8 cellular contexts compared by ENCODE assay signal in genomic region chr5:160260881-160261815, GRCh38. TPM values are rescaled to one million over a fixed set of nuclear protein-coding genes. Genes with fewer than 3 reads are reported as not detected.
DNase-seq lines count a peak whose midpoint lies in the region; ATAC-seq and TF ChIP-seq lines count a peak whose summit lies in the region.

No MANE protein-coding gene starts in this region.

- H3K36me3 Mint-ChIP-seq in neural crest cell (ENCODE audit: low read depth) = peaks cover 16% of the 10 kb centered on the region
- no peaks in the 10 kb centered on the region for H3K36me3 Mint-ChIP-seq in activated T-cell treated with anti-CD3 and anti-CD28 coated beads, Interleukin-2, amount 50 U/mL, for 24 hours (ENCODE audit: low read depth)
- no peaks in the 10 kb centered on the region for H3K36me3 Mint-ChIP-seq in CD4-positive, alpha-beta T cell (ENCODE audit: low read depth)

- peak; percentile 63 for ATAC-seq in GM18505 (IDR thresholded peaks at IDR 0.05; ENCODE audit: unreplicated experiment)
- peak; percentile 57 for ATAC-seq in HG03378 (IDR thresholded peaks at IDR 0.05; ENCODE audit: unreplicated experiment)
- no peak for ATAC-seq in CD4-positive, alpha-beta T cell (ENCODE audit: poor library complexity)

- DNase-seq in cardiac fibroblast (ENCODE audit: low read depth in 2 of 2) (peak; percentile 87 to 92), neural crest cell (ENCODE audit: low read depth, low spot score) (no peak), NOMO-1 (lab: John Stamatoyannopoulos, UW; ENCODE audit: unreplicated experiment in 2 of 2) (no peak), LoVo (ENCODE audit: low spot score) (no peak)
- DNase-seq in activated T-cell treated with anti-CD3 and anti-CD28 coated beads, Interleukin-2, amount 50 U/mL, for 24 hours = no peak
- DNase-seq in CD4-positive, alpha-beta T cell = no peak

- no peak for TF ChIP-seq POLR2A in GM18505 (IDR thresholded peaks at IDR 0.05; ENCODE audit: borderline replicate concordance, extremely low read depth, insufficient read depth, insufficient read length)

- H3K4me3 Mint-ChIP-seq in neural crest cell = no peak overlapping the region
- no peak overlapping the region for H3K4me3 Mint-ChIP-seq in activated T-cell treated with anti-CD3 and anti-CD28 coated beads, Interleukin-2, amount 50 U/mL, for 24 hours
- H3K4me3 Mint-ChIP-seq in CD4-positive, alpha-beta T cell = no peak overlapping the region

- peak overlapping the region; percentile 78 for H3K27ac Mint-ChIP-seq in neural crest cell (ENCODE audit: unreplicated experiment)
- no peak overlapping the region for H3K27ac Mint-ChIP-seq in activated T-cell treated with anti-CD3 and anti-CD28 coated beads, Interleukin-2, amount 50 U/mL, for 24 hours
- H3K27ac Mint-ChIP-seq in CD4-positive, alpha-beta T cell = no peak overlapping the region

- CTCF ChIA-PET in CD4-positive, alpha-beta T cell (lab: Charles Lee) = no interaction called here

- POLR2A ChIA-PET in CD4-positive, alpha-beta T cell (lab: Charles Lee) = no interaction called here

- H3K27me3 Mint-ChIP-seq in neural crest cell (ENCODE audit: low read depth) = no peaks in the 10 kb centered on the region
- H3K27me3 Mint-ChIP-seq in activated T-cell treated with anti-CD3 and anti-CD28 coated beads, Interleukin-2, amount 50 U/mL, for 24 hours = peaks cover 14% of the 10 kb centered on the region
- H3K27me3 Mint-ChIP-seq in CD4-positive, alpha-beta T cell = no peaks in the 10 kb centered on the region

- intact Hi-C loops in CD4-positive, alpha-beta T cell (cut with DNase I, micrococcal nuclease) = no loop called here

- no peaks in the 10 kb centered on the region for H3K9me3 ChIP-seq in CD4-positive, alpha-beta T cell (ENCODE audit: control insufficient read depth, low read length)

- no peaks in the 10 kb centered on the region for H3K27me3 ChIP-seq in CD4-positive, alpha-beta T cell (ENCODE audit: control insufficient read depth, insufficient read depth, low read length)

- H3K4me3 ChIP-seq in cardiac fibroblast (replicated peaks in 1 of 2; ENCODE audit: low read depth in 2 of 2, low read length in 2 of 2) = no peak overlapping the region

- H3K9me3 Mint-ChIP-seq in neural crest cell = no peaks in the 10 kb centered on the region
- H3K9me3 Mint-ChIP-seq in activated T-cell treated with anti-CD3 and anti-CD28 coated beads, Interleukin-2, amount 50 U/mL, for 24 hours = no peaks in the 10 kb centered on the region
- no peaks in the 10 kb centered on the region for H3K9me3 Mint-ChIP-seq in CD4-positive, alpha-beta T cell

- TF ChIP-seq CTCF in cardiac fibroblast (IDR thresholded peaks at IDR 0.05; ENCODE audit: low read depth, low read length) = no peak
- no peak for TF ChIP-seq CTCF in neural crest cell (conservative IDR thresholded peaks at IDR 0.05)
- no peak for TF ChIP-seq CTCF in CD4-positive, alpha-beta T cell (IDR thresholded peaks at IDR 0.05)

- no peak overlapping the region for H3K27ac ChIP-seq in CD4-positive, alpha-beta T cell (ENCODE audit: low read depth, low read length)

- H3K4me1 Mint-ChIP-seq in neural crest cell = peaks cover 51% of the 10 kb centered on the region
- peaks cover 4% of the 10 kb centered on the region for H3K4me1 Mint-ChIP-seq in activated T-cell treated with anti-CD3 and anti-CD28 coated beads, Interleukin-2, amount 50 U/mL, for 24 hours (ENCODE audit: low read depth)
- no peaks in the 10 kb centered on the region for H3K4me1 Mint-ChIP-seq in CD4-positive, alpha-beta T cell (ENCODE audit: low read depth)

RNA-seq across cellular contexts. Expression of gene FABP6, which starts 31.8 kb away (rescaled TPM):
- total RNA-seq in neural crest cell = 1.3 and 1.5 TPM in 2 replicates
- not detected for total RNA-seq in CD4-positive, alpha-beta T cell

RNA-seq across cellular contexts. Expression of gene CCNJL, which starts 51.2 kb away (rescaled TPM):
- 28.7 and 29.7 TPM in 2 replicates for total RNA-seq in neural crest cell
- total RNA-seq in CD4-positive, alpha-beta T cell = not detected

Comparison
In these comparisons a context has a peak if more than half of its experiments do, and no peak if none do; other contexts are left out.
1. DNase-seq: peak in cardiac fibroblast (2 of 2); none in neural crest cell (single experiment), activated T-cell treated with anti-CD3 and anti-CD28 coated beads, Interleukin-2, amount 50 U/mL, for 24 hours (single experiment), NOMO-1 (0 of 2), LoVo (single experiment) and CD4-positive, alpha-beta T cell (0 of 10).
2. RNA of gene CCNJL, which starts 51.2 kb away (total RNA-seq): 28.7 to 29.7 TPM in neural crest cell; not detected in CD4-positive, alpha-beta T cell; every median in the first group is over 10 times any median in the second.